12 cellular contexts compared by ENCODE assay signal in genomic region chr1:119660253-119661078, GRCh38. TPM values are rescaled to one million over a fixed set of nuclear protein-coding genes. Genes with fewer than 3 reads are reported as not detected.
DNase-seq lines count a peak whose midpoint lies in the region; ATAC-seq and TF ChIP-seq lines count a peak whose summit lies in the region.
"Had no signal": no experiment of that assay in that cellular context is flagged by ENCODE, and none has a peak within 500 bp of the region (broad histone marks: within the 10 kb centered on the region; RNA-seq: fewer than 3 reads in every experiment).

No MANE protein-coding gene starts in this region.

- H3K4me3 ChIP-seq in prostate gland = peak overlapping the region in 1 of 2 donors; percentile 10
- H3K4me3 ChIP-seq: lower lobe of right lung had no signal

- no peak for TF ChIP-seq POLR2A in prostate gland (IDR thresholded peaks at IDR 0.05)

- peaks cover 13% of the 10 kb centered on the region for H3K27me3 Mint-ChIP-seq in activated CD8-positive, alpha-beta T cell treated with anti-CD3 and anti-CD28 coated beads for 36 hours

- H3K36me3 ChIP-seq in prostate gland = no peaks in the 10 kb centered on the region
- H3K36me3 ChIP-seq: lower lobe of right lung had no signal

- H3K9me3 ChIP-seq in prostate gland = no peaks in the 10 kb centered on the region
- H3K9me3 ChIP-seq: lower lobe of right lung had no signal

- intact Hi-C loops in prostate gland (cut with DNase I) = no loop called here
- intact Hi-C loops in activated CD8-positive, alpha-beta T cell treated with anti-CD3 and anti-CD28 coated beads for 36 hours (cut with micrococcal nuclease) = loop anchor here (5.0 kb wide), 1 partner anchor 48 kb away; no protein-coding TSS in a partner anchor

- POLR2A ChIA-PET in activated CD8-positive, alpha-beta T cell treated with anti-CD3 and anti-CD28 coated beads for 36 hours (lab: Charles Lee) = no interaction called here

- H3K36me3 Mint-ChIP-seq in activated CD8-positive, alpha-beta T cell treated with anti-CD3 and anti-CD28 coated beads for 36 hours (ENCODE audit: low read depth) = no peaks in the 10 kb centered on the region

- H3K4me3 Mint-ChIP-seq in activated CD8-positive, alpha-beta T cell treated with anti-CD3 and anti-CD28 coated beads for 36 hours = no peak overlapping the region
- H3K4me3 Mint-ChIP-seq: central memory CD8-positive, alpha-beta T cell had no signal

- no peak overlapping the region for H3K27ac Mint-ChIP-seq in activated CD8-positive, alpha-beta T cell treated with anti-CD3 and anti-CD28 coated beads for 36 hours

- 23% methylated on average over 5 of the region's 5 CpGs for WGBS in prostate gland

- peaks cover 16% of the 10 kb centered on the region for H3K4me1 ChIP-seq in prostate gland (replicated peaks)

- no peaks in the 10 kb centered on the region for H3K4me1 Mint-ChIP-seq in activated CD8-positive, alpha-beta T cell treated with anti-CD3 and anti-CD28 coated beads for 36 hours (ENCODE audit: low read depth)
- H3K4me1 Mint-ChIP-seq: central memory CD8-positive, alpha-beta T cell had no signal

- DNase-seq in NCI-H82 treated with DMSO at 0.1 percent for 48 hours (lab: John Stamatoyannopoulos, UW; ENCODE audit: unreplicated experiment) (peak; percentile 25), prostate gland (ENCODE audit: low spot score) (no peak), COLO668 (lab: John Stamatoyannopoulos, UW; ENCODE audit: unreplicated experiment) (no peak), CD1c-positive myeloid dendritic cell (ENCODE audit: extremely low spot score) (no peak)
- no peak for DNase-seq in activated CD8-positive, alpha-beta T cell treated with anti-CD3 and anti-CD28 coated beads for 36 hours
- DNase-seq in activated CD4-positive, CD25-positive, alpha-beta regulatory T cell (lab: John Stamatoyannopoulos, UW) = no peak
- DNase-seq: DMS79, OCI-M1 had no signal

- H3K9me3 Mint-ChIP-seq in activated CD8-positive, alpha-beta T cell treated with anti-CD3 and anti-CD28 coated beads for 36 hours = no peaks in the 10 kb centered on the region
- H3K9me3 Mint-ChIP-seq: central memory CD8-positive, alpha-beta T cell had no signal

- H3K27me3 ChIP-seq in prostate gland (replicated peaks; ENCODE audit: insufficient read depth) = no peaks in the 10 kb centered on the region

- no peak for TF ChIP-seq CTCF in prostate gland (IDR thresholded peaks at IDR 0.05)
- TF ChIP-seq CTCF in activated CD8-positive, alpha-beta T cell treated with anti-CD3 and anti-CD28 coated beads for 36 hours (IDR thresholded peaks at IDR 0.05) = no peak

- peak; percentile 69 for ATAC-seq in GM19043 (IDR thresholded peaks at IDR 0.05; ENCODE audit: low read depth, unreplicated experiment)
- peak; percentile 68 for ATAC-seq in HG02938 (IDR thresholded peaks at IDR 0.05; ENCODE audit: unreplicated experiment)
- no peak for ATAC-seq in activated CD8-positive, alpha-beta T cell treated with anti-CD3 and anti-CD28 coated beads for 36 hours

- H3K27ac ChIP-seq in prostate gland = peak overlapping the region; percentile 77 to 83
- H3K27ac ChIP-seq: lower lobe of right lung had no signal

- CTCF ChIA-PET in activated CD8-positive, alpha-beta T cell treated with anti-CD3 and anti-CD28 coated beads for 36 hours (lab: Charles Lee) = interaction anchor here (0.9 to 3.9 kb wide), 5 partner anchors 12 to 85 kb away, joined by 3 to 44 read pairs (median 6); no protein-coding TSS in a partner anchor

RNA-seq across cellular contexts. Expression of gene ZNF697, which starts 12.4 kb away (rescaled TPM):
- 10 to 100 TPM; 17.4 to 25.6 TPM for total RNA-seq in prostate gland
- total RNA-seq in activated CD8-positive, alpha-beta T cell treated with anti-CD3 and anti-CD28 coated beads for 36 hours = under 1 TPM; 0.20 to 0.38 TPM

RNA-seq across cellular contexts. Expression of gene PHGDH, which starts 51.3 kb away (rescaled TPM):
- total RNA-seq in prostate gland = 100 to 1,000 TPM; 185 to 307 TPM
- 100 to 1,000 TPM; 307 to 322 TPM for total RNA-seq in activated CD8-positive, alpha-beta T cell treated with anti-CD3 and anti-CD28 coated beads for 36 hours

Comparison
In these comparisons a context has a peak if more than half of its experiments do, and no peak if none do; other contexts are left out.
1. RNA of gene ZNF697, which starts 12.4 kb away (total RNA-seq): 17.4 to 25.6 TPM in prostate gland; 0.20 to 0.38 TPM in activated CD8-positive, alpha-beta T cell treated with anti-CD3 and anti-CD28 coated beads for 36 hours; every median in the first group is over 10 times any median in the second.